1 cellular context compared by ENCODE assay signal in genomic region chr6:109292420-109292819, GRCh38.
TF ChIP-seq lines count a peak whose summit lies in the region.

No MANE protein-coding gene starts in this region.

TF ChIP-seq in GM23338, 12 proteins besides CTCF, POLR2A, EP300 and RAD21 (continued from another document):
- TF ChIP-seq REST (IDR thresholded peaks at IDR 0.05; ENCODE audit: unreplicated experiment) (no peak), EZH2phosphoT487 (IDR thresholded peaks at IDR 0.05; ENCODE audit: unreplicated experiment) (no peak), JUNB (IDR thresholded peaks at IDR 0.05; ENCODE audit: unreplicated experiment) (no peak), CREB1 (CRISPR knock-in tag; IDR thresholded peaks at IDR 0.05; ENCODE audit: low read depth) (no peak), NANOG (IDR thresholded peaks at IDR 0.05; ENCODE audit: borderline replicate concordance) (no peak), STAT1 (IDR thresholded peaks at IDR 0.05; ENCODE audit: unreplicated experiment) (no peak), ZNF462 (CRISPR knock-in tag; IDR thresholded peaks at IDR 0.05) (no peak), ZNF331 (CRISPR knock-in tag; IDR thresholded peaks at IDR 0.05; ENCODE audit: low read depth) (no peak), EZH2 (IDR thresholded peaks at IDR 0.05; ENCODE audit: low read depth, unreplicated experiment) (no peak), ETS1 (IDR thresholded peaks at IDR 0.05) (no peak)
